Comparison of ENCODE assay signal across 8 cellular contexts in genomic region chr17:68290268-68290954, GRCh38. TPM values are rescaled to one million over a fixed set of nuclear protein-coding genes. Genes with fewer than 3 reads are reported as not detected.
A peak's percentile ranks its signal among the peaks of the same experiment; 100 is the strongest.
DNase-seq lines count a peak whose midpoint lies in the region; ATAC-seq and TF ChIP-seq lines count a peak whose summit lies in the region.

No MANE protein-coding gene starts in this region.

- H3K27ac ChIP-seq in esophagus (ENCODE audit: low read depth in 2 of 2, low read length in 1 of 2) (peak overlapping the region; percentile 73 to 93), transverse colon (peak overlapping the region; percentile 71 to 81 (median 75))

- H3K27me3 Mint-ChIP-seq in Calu3 (ENCODE audit: unreplicated experiment): peaks cover 66% of the 10 kb centered on the region
- peaks cover 50% of the 10 kb centered on the region for H3K27me3 Mint-ChIP-seq in neural crest cell (ENCODE audit: low read depth)

- TF ChIP-seq CTCF in Calu3 (IDR thresholded peaks at IDR 0.05; ENCODE audit: unreplicated experiment): no peak
- TF ChIP-seq CTCF in Loucy (conservative IDR thresholded peaks at IDR 0.05; ENCODE audit: low read length): no peak
- no peak for TF ChIP-seq CTCF in neural crest cell (conservative IDR thresholded peaks at IDR 0.05)
- no peak for TF ChIP-seq CTCF in transverse colon (IDR thresholded peaks at IDR 0.05)

- H3K4me1 ChIP-seq in Loucy (ENCODE audit: insufficient read depth, low read length, poor library complexity, severe bottlenecking): peaks cover 24% of the 10 kb centered on the region
- peaks cover 0 to 4% of the 10 kb centered on the region in 2 donors for H3K4me1 ChIP-seq in esophagus (ENCODE audit: control insufficient read depth in 2 of 2, insufficient read depth in 2 of 2, low read length in 1 of 2)
- peaks cover 0 to 28% (median 23%) of the 10 kb centered on the region in 4 donors for H3K4me1 ChIP-seq in transverse colon

- H3K9me3 Mint-ChIP-seq in Calu3 (ENCODE audit: low read depth, unreplicated experiment): no peaks in the 10 kb centered on the region
- no peaks in the 10 kb centered on the region for H3K9me3 Mint-ChIP-seq in neural crest cell

- H3K27ac Mint-ChIP-seq in Calu3 (ENCODE audit: unreplicated experiment) (no peak overlapping the region), neural crest cell (ENCODE audit: unreplicated experiment) (no peak overlapping the region)

- WGBS in esophagus, 2 donors: 1 to 2% methylated on average over 50 of the region's 50 CpGs
- 0 to 9% methylated on average over 5 to 38 of the region's 50 CpGs for WGBS in transverse colon (ENCODE audit: low coverage in 1 of 2), 2 donors

- H3K4me3 ChIP-seq in Loucy (ENCODE audit: low read length, poor library complexity, severe bottlenecking): peak overlapping the region; percentile 75
- peak overlapping the region; percentile 57 to 75 for H3K4me3 ChIP-seq in esophagus (ENCODE audit: low read depth in 1 of 2, low read length in 2 of 2)
- H3K4me3 ChIP-seq in transverse colon: peak overlapping the region in 3 of 4 donors; percentile 37 to 57 (median 52)

- TF ChIP-seq POLR2A in transverse colon (IDR thresholded peaks at IDR 0.05): no peak

- peak overlapping the region; percentile 77 for H2AFZ ChIP-seq in Loucy (ENCODE audit: low read length)

- BruUV-seq in Calu3 (replicated peaks; lab: Mats Ljungman, UMichigan): no TSS peak

- no peak for TF ChIP-seq EP300 in transverse colon (IDR thresholded peaks at IDR 0.05; ENCODE audit: low read depth)

- no peaks in the 10 kb centered on the region for H3K27me3 ChIP-seq in Loucy (ENCODE audit: insufficient read depth, low read length, poor library complexity, severe bottlenecking)
- H3K27me3 ChIP-seq in esophagus (ENCODE audit: control insufficient read depth in 1 of 2, insufficient read depth in 2 of 2, low read length in 2 of 2): no peaks in the 10 kb centered on the region
- peaks cover 69% of the 10 kb centered on the region for H3K27me3 ChIP-seq in transverse colon

- H3K9ac ChIP-seq in Loucy (ENCODE audit: low read depth, low read length, poor library complexity, severe bottlenecking): peak overlapping the region; percentile 96

- H4K20me1 ChIP-seq in Loucy (ENCODE audit: insufficient read depth, low read length, poor library complexity, severe bottlenecking): no peaks in the 10 kb centered on the region

- H3K36me3 Mint-ChIP-seq in Calu3 (ENCODE audit: insufficient read depth, unreplicated experiment) (peaks cover 19% of the 10 kb centered on the region), neural crest cell (ENCODE audit: low read depth) (no peaks in the 10 kb centered on the region)

- H3K79me2 ChIP-seq in Loucy (ENCODE audit: insufficient read depth, low read length): 0 out of 2 replicates have a peak, but pooled peaks cover 3% of the 10 kb centered on the region

- peaks cover 5% of the 10 kb centered on the region; the same call in 1 of the 2 replicates for H3F3A ChIP-seq in Loucy (ENCODE audit: low read depth)

- H3K4me3 Mint-ChIP-seq in Calu3 (ENCODE audit: low read depth, unreplicated experiment) (peak overlapping the region; percentile 92), neural crest cell (peak overlapping the region; percentile 88)

- no peak for ATAC-seq in GM21619 (IDR thresholded peaks at IDR 0.05; ENCODE audit: unreplicated experiment)

- in situ Hi-C loops in transverse colon (cut with MboI; ENCODE audit: low pct_ligation_motif_present in 1 of 4, low pct_unique_long_range_greater_than_20kb in 1 of 4, low sequenced_read_pairs in 3 of 4): no loop called here

- H3K4me2 ChIP-seq in Loucy (ENCODE audit: low read depth, low read length, poor library complexity, severe bottlenecking): peak overlapping the region; percentile 76

- H3K36me3 ChIP-seq in Loucy (ENCODE audit: insufficient read depth, low read length) (no peaks in the 10 kb centered on the region), esophagus (ENCODE audit: control insufficient read depth in 2 of 2, insufficient read depth in 2 of 2, low read length in 1 of 2) (no peaks in the 10 kb centered on the region), transverse colon (no peaks in the 10 kb centered on the region)

- no peaks in the 10 kb centered on the region for H3K9me3 ChIP-seq in Loucy (ENCODE audit: insufficient read depth, low read depth, low read length)
- no peaks in the 10 kb centered on the region for H3K9me3 ChIP-seq in esophagus (ENCODE audit: control insufficient read depth in 2 of 2, insufficient read depth in 1 of 2, low read depth in 1 of 2, low read length in 1 of 2)
- H3K9me3 ChIP-seq in transverse colon: no peaks in the 10 kb centered on the region

- H3K4me1 Mint-ChIP-seq in Calu3 (ENCODE audit: low read depth, unreplicated experiment): peaks cover 8% of the 10 kb centered on the region
- peaks cover 32% of the 10 kb centered on the region for H3K4me1 Mint-ChIP-seq in neural crest cell

- DNase-seq in Calu3: peak; percentile 24
- peak; percentile 34 for DNase-seq in activated CD8-positive, alpha-beta memory T cell treated with anti-CD3 and anti-CD28 coated beads, Interleukin-2, amount 50 U/mL, for 1 hour (ENCODE audit: extremely low read depth)
- DNase-seq in neural crest cell (ENCODE audit: low read depth, low spot score): no peak
- DNase-seq in transverse colon: peak; percentile 54
- no peak for DNase-seq in middle frontal gyrus (ENCODE audit: extremely low spot score, low spot score)

- H3K9me2 ChIP-seq in Loucy (replicated peaks; ENCODE audit: low read depth, low read length): no peaks in the 10 kb centered on the region

- intact Hi-C loops in Calu3 (cut with micrococcal nuclease; ENCODE audit: unreplicated experiment): no loop called here
- intact Hi-C loops in transverse colon (cut with DNase I; ENCODE audit: low total_unique reads): no loop called here

- CTCF ChIA-PET in Calu3 (lab: Charles Lee): no interaction called here

RNA-seq across cellular contexts. Expression of gene SLC16A6, which starts 0.5 kb away (rescaled TPM):
- total RNA-seq in Calu3 (2022) (0.12 and 0.19 TPM in 2 replicates), neural crest cell (0.23 and 0.66 TPM in 2 replicates), transverse colon (under 1 TPM in 2 of 4 donors, not detected in 2; 0.14 to 0.48 TPM)
- polyA plus RNA-seq in esophagus: 1 to 10 TPM; 4.0 to 9.7 TPM

RNA-seq across cellular contexts. Expression of gene ARSG, which starts 0.9 kb away (rescaled TPM):
- total RNA-seq in Calu3 (2022) (1.4 and 2.4 TPM in 2 replicates), neural crest cell (5.0 and 6.2 TPM in 2 replicates), transverse colon (1 to 10 TPM in 2 of 4 donors, under 1 TPM in 1, not detected in 1; 0.41 to 4.4 (median 1.6) TPM)
- 1 to 10 TPM; 2.8 to 3.5 TPM for polyA plus RNA-seq in esophagus

RNA-seq across cellular contexts. Expression of gene AMZ2, which starts 42.6 kb away (rescaled TPM):
- 59.5 and 62.2 TPM in 2 replicates for total RNA-seq in Calu3 (2022)
- polyA plus RNA-seq in esophagus: 10 to 100 TPM; 32.2 to 37.7 TPM
- total RNA-seq in neural crest cell: 85.1 and 87.5 TPM in 2 replicates
- total RNA-seq in transverse colon: 10 to 100 TPM in 3 of 4 donors, not detected in 1; 32.7 to 45.6 (median 32.8) TPM

Comparison
In these comparisons a context has a peak if more than half of its experiments do, and no peak if none do; other contexts are left out.
1. DNase-seq: peak in Calu3 (single experiment), activated CD8-positive, alpha-beta memory T cell treated with anti-CD3 and anti-CD28 coated beads, Interleukin-2, amount 50 U/mL, for 1 hour (single experiment) and transverse colon (single experiment); none in neural crest cell (single experiment) and middle frontal gyrus (single experiment).
2. Peak in every context shown above with its lines, with median percentiles within 50 percentile points of each other: H3K4me3 ChIP-seq.